ENCODE assay signal across 14 cellular contexts in the genomic region with DNA sequence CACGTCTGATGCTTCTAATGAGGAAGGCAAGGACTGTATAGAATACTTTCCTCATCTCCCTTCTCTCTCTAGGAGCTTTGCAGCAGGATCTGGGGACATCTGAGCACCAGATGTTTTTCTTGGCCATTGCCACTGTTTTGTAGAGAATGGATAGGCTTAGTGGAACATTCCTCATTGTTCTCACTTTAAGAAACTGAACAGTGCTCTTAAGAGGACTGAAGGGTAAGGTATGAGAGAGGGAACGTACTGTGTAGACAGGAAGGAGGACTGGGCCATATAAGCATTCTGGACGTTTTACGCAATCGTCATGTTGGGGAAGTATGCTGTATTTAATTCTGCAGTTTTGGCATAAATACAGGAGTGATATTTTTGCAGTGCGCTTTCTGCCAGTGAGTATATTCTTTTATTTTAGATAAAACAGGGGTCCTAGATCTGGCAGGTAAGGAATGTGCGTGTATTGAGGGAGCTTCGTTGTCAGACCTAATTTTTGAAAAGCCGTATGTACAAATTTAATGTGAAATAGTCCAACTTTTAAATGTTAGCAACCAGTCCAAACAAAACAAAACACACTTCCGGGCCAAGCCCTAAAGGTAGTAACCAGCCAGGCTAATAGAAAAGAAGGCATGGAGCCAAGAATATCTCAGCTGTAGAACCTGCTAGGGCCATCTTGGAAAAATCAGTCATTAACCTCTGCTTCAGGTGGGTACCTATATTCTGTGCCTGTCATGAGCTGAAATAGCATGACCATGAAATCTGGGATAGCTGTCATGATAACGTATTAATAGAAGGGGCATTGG.
DNase-seq lines count a peak whose midpoint lies in the region; ATAC-seq and TF ChIP-seq lines count a peak whose summit lies in the region.
"Had no signal": no experiment of that assay in that cellular context is flagged by ENCODE, and none has a peak within 500 bp of the region (broad histone marks: within the 10 kb centered on the region; RNA-seq: fewer than 3 reads in every experiment).

No MANE protein-coding gene starts in this region.

- no peaks in the 10 kb centered on the region for H3K9me3 Mint-ChIP-seq in activated naive CD4-positive, alpha-beta T cell treated with anti-CD3 and anti-CD28 coated beads, Interleukin-2, amount 10 ng/mL, durations not matched to agents 7 days and 5 days

- ATAC-seq in GM21737 (IDR thresholded peaks at IDR 0.05; ENCODE audit: unreplicated experiment) = no peak
- ATAC-seq: mucosa of descending colon had no signal

- H3K4me1 Mint-ChIP-seq in activated naive CD4-positive, alpha-beta T cell treated with anti-CD3 and anti-CD28 coated beads, Interleukin-2, amount 10 ng/mL, durations not matched to agents 7 days and 5 days = peaks cover 22% of the 10 kb centered on the region

- no peaks in the 10 kb centered on the region for H3K4me1 ChIP-seq in neuronal stem cell (ENCODE audit: control insufficient read depth in 2 of 2, insufficient read depth in 1 of 2, low read depth in 1 of 2, low read length in 2 of 2)

- H3K36me3 ChIP-seq in neuronal stem cell (replicated peaks in 1 of 2; ENCODE audit: control insufficient read depth in 2 of 2, insufficient read depth in 2 of 2, low read length in 2 of 2) = no peaks in the 10 kb centered on the region

- H3K4me3 Mint-ChIP-seq in activated naive CD4-positive, alpha-beta T cell treated with anti-CD3 and anti-CD28 coated beads, Interleukin-2, amount 10 ng/mL, durations not matched to agents 7 days and 5 days = no peak overlapping the region

- no peak overlapping the region for H2BK120ac ChIP-seq in neuronal stem cell (ENCODE audit: low read depth, low read length)

- no peak for TF ChIP-seq CTCF in fibroblast of mammary gland (conservative IDR thresholded peaks at IDR 0.05; ENCODE audit: control insufficient read depth, insufficient read depth, low read depth, low read length)

- H3K27ac Mint-ChIP-seq in activated naive CD4-positive, alpha-beta T cell treated with anti-CD3 and anti-CD28 coated beads, Interleukin-2, amount 10 ng/mL, durations not matched to agents 7 days and 5 days = no peak overlapping the region

- no peaks in the 10 kb centered on the region for H3K9me3 ChIP-seq in neuronal stem cell (replicated peaks in 1 of 2; ENCODE audit: control insufficient read depth in 2 of 2, insufficient read depth in 1 of 2, low read depth in 1 of 2, low read length in 2 of 2)
- H3K9me3 ChIP-seq: mucosa of descending colon, suprapubic skin had no signal

- H2BK5ac ChIP-seq in neuronal stem cell (ENCODE audit: low read length) = no peak overlapping the region

- H2AFZ ChIP-seq in neuronal stem cell (ENCODE audit: low read length) = no peak overlapping the region

- H3K4me2 ChIP-seq in neuronal stem cell (ENCODE audit: insufficient read depth, low read length, poor library complexity, severe bottlenecking) = no peak overlapping the region

- no peak overlapping the region for H3K23ac ChIP-seq in neuronal stem cell (ENCODE audit: low read depth, low read length, poor library complexity)

- H3K27me3 Mint-ChIP-seq in activated naive CD4-positive, alpha-beta T cell treated with anti-CD3 and anti-CD28 coated beads, Interleukin-2, amount 10 ng/mL, durations not matched to agents 7 days and 5 days = no peaks in the 10 kb centered on the region

- DNase-seq in GM03348 (ENCODE audit: low spot score) (peak; percentile 80), fibroblast of mammary gland (ENCODE audit: low read depth) (peak; percentile 86), non-pigmented ciliary epithelial cell (ENCODE audit: low read depth) (peak; percentile 32), NCI-H1105 (lab: John Stamatoyannopoulos, UW) (no peak), neuronal stem cell (ENCODE audit: low spot score) (no peak)
- DNase-seq in activated naive CD4-positive, alpha-beta T cell treated with anti-CD3 and anti-CD28 coated beads, Interleukin-2, amount 10 ng/mL, durations not matched to agents 7 days and 5 days = no peak
- DNase-seq: activated CD4-positive, alpha-beta T cell treated with anti-CD3 and anti-CD28 coated beads, Interleukin-2, amount 50 U/mL, for 4 hours; activated naive CD4-positive, alpha-beta T cell; COR-L47; effector memory CD4-positive, alpha-beta T cell; mucosa of descending colon had no signal

- H3K9ac ChIP-seq in neuronal stem cell (ENCODE audit: low read depth, low read length, poor library complexity) = no peak overlapping the region

- WGBS in neuronal stem cell (ENCODE audit: extremely low coverage in 2 of 2, insufficient read length in 2 of 2, insufficient replicate concordance in 1 of 2), 2 donors = no CpG with 5 or more reads among the region's 11 CpGs

- H3K18ac ChIP-seq in neuronal stem cell (ENCODE audit: low read length) = no peak overlapping the region

- no peak overlapping the region for H2BK15ac ChIP-seq in neuronal stem cell (ENCODE audit: low read length)

- H3K27ac ChIP-seq in angular gyrus (ENCODE audit: low read depth, low read length) (peak overlapping the region; percentile 6), neuronal stem cell (replicated peaks; ENCODE audit: low read length) (no peak overlapping the region)
- H3K27ac ChIP-seq: suprapubic skin had no signal

- H3K79me1 ChIP-seq in neuronal stem cell (ENCODE audit: low read depth, low read length) = no peaks in the 10 kb centered on the region

- H3K4me3 ChIP-seq in fibroblast of mammary gland (ENCODE audit: control insufficient read depth, low read depth, low read length) (no peak overlapping the region), neuronal stem cell (ENCODE audit: low read length in 2 of 2) (no peak overlapping the region)
- H3K4me3 ChIP-seq: mucosa of descending colon, suprapubic skin had no signal

- CTCF ChIA-PET in activated naive CD4-positive, alpha-beta T cell treated with anti-CD3 and anti-CD28 coated beads, Interleukin-2, amount 10 ng/mL, durations not matched to agents 7 days and 5 days (lab: Charles Lee) = interaction anchor here (1.1 to 2.7 kb wide), 4 partner anchors 12 to 162 kb away, joined by 3 to 12 read pairs (median 3); no protein-coding TSS in a partner anchor

- no peak overlapping the region for H3K14ac ChIP-seq in neuronal stem cell (ENCODE audit: low read length)

- no peak overlapping the region for H2AK5ac ChIP-seq in neuronal stem cell (ENCODE audit: low read depth, low read length)

- no peak overlapping the region for H2BK12ac ChIP-seq in neuronal stem cell (ENCODE audit: low read length)

- H3K36me3 Mint-ChIP-seq in activated naive CD4-positive, alpha-beta T cell treated with anti-CD3 and anti-CD28 coated beads, Interleukin-2, amount 10 ng/mL, durations not matched to agents 7 days and 5 days = peaks cover 80% of the 10 kb centered on the region

- no peak overlapping the region for H4K91ac ChIP-seq in neuronal stem cell (ENCODE audit: low read depth, low read length, poor library complexity)

- H3K27me3 ChIP-seq in neuronal stem cell (ENCODE audit: control insufficient read depth in 3 of 3, insufficient read depth in 3 of 3, low read depth in 1 of 3, low read length in 3 of 3) = no peaks in the 10 kb centered on the region
- H3K27me3 ChIP-seq: suprapubic skin had no signal

- no peak overlapping the region for H4K8ac ChIP-seq in neuronal stem cell (ENCODE audit: low read depth, low read length)

- no peak overlapping the region for H3K4ac ChIP-seq in neuronal stem cell (ENCODE audit: low read length)

Comparison
In these comparisons a context has a peak if more than half of its experiments do, and no peak if none do; other contexts are left out.
1. DNase-seq: peak in GM03348 (single experiment), fibroblast of mammary gland (single experiment) and non-pigmented ciliary epithelial cell (single experiment); none in NCI-H1105 (single experiment), neuronal stem cell (single experiment) and activated naive CD4-positive, alpha-beta T cell treated with anti-CD3 and anti-CD28 coated beads, Interleukin-2, amount 10 ng/mL, durations not matched to agents 7 days and 5 days (single experiment).